15 cellular contexts compared by ENCODE assay signal in genomic region chr22:30445438-30445936, GRCh38. TPM values are rescaled to one million over a fixed set of nuclear protein-coding genes. Genes with fewer than 3 reads are reported as not detected.
DNase-seq lines count a peak whose midpoint lies in the region; ATAC-seq and TF ChIP-seq lines count a peak whose summit lies in the region.
"Had no signal": no experiment of that assay in that cellular context is flagged by ENCODE, and none has a peak within 500 bp of the region (broad histone marks: within the 10 kb centered on the region; RNA-seq: fewer than 3 reads in every experiment).

No MANE protein-coding gene starts in this region.

- TF ChIP-seq POLR2A in adrenal gland (IDR thresholded peaks at IDR 0.05) = peak in 1 of 2 donors; percentile 33

- no peak for TF ChIP-seq RAD21 in liver (IDR thresholded peaks at IDR 0.05)

- H3K27me3 Mint-ChIP-seq in HFFc6 (ENCODE audit: insufficient read depth) = peaks cover 10% of the 10 kb centered on the region

- BruUV-seq in A673 (replicated peaks; lab: Mats Ljungman, UMichigan) = no TSS peak

- H3K36me3 ChIP-seq in ACC112 (ENCODE audit: insufficient read depth, low read length) (no peaks in the 10 kb centered on the region), adrenal gland (replicated peaks in 1 of 2) (no peaks in the 10 kb centered on the region), liver (ENCODE audit: control insufficient read depth in 4 of 4, insufficient read depth in 3 of 4, low read depth in 1 of 4, low read length in 3 of 4) (no peaks in the 10 kb centered on the region), A673 (ENCODE audit: insufficient read depth, low read length, poor library complexity, severe bottlenecking) (no peaks in the 10 kb centered on the region)
- H3K36me3 ChIP-seq: gastroesophageal sphincter, neutrophil had no signal

- H3K79me2 ChIP-seq in ACC112 (ENCODE audit: control insufficient read depth, insufficient read depth, low read length, unreplicated experiment) = no peaks in the 10 kb centered on the region

- CTCF ChIA-PET in A673 (lab: Charles Lee) = interaction anchor here (0.9 kb wide), 1 partner anchor 310 kb away, joined by 4 read pairs; no protein-coding TSS in a partner anchor

- no peak overlapping the region for H3K9ac ChIP-seq in liver (ENCODE audit: low read depth in 1 of 2, low read length in 2 of 2)

- H3K9me3 Mint-ChIP-seq in HFFc6 = no peaks in the 10 kb centered on the region
- H3K9me3 Mint-ChIP-seq: dendritic cell treated with granulocyte-macrophage colony-stimulating factor and Interleukin-4, amounts not matched to agents 40 ng/mL and 50 ng/mL, for 4 days had no signal

- H3K4me3 Mint-ChIP-seq in HFFc6 = peak overlapping the region; percentile 54; the same call in 1 of the 2 replicates
- H3K4me3 Mint-ChIP-seq: dendritic cell treated with granulocyte-macrophage colony-stimulating factor and Interleukin-4, amounts not matched to agents 40 ng/mL and 50 ng/mL, for 4 days had no signal

- POLR2A ChIA-PET in A673 (lab: Charles Lee; ENCODE audit: low non-redundant PET) = interaction anchor here (1.0 kb wide), 1 partner anchor 10 kb away, joined by 3 read pairs; no protein-coding TSS in a partner anchor

- H3K27me3 ChIP-seq in ACC112 (ENCODE audit: insufficient read depth, low read length) = no peaks in the 10 kb centered on the region
- no peaks in the 10 kb centered on the region for H3K27me3 ChIP-seq in adrenal gland
- H3K27me3 ChIP-seq in liver (ENCODE audit: control insufficient read depth in 4 of 4, insufficient read depth in 4 of 4, low read length in 3 of 4) = no peaks in the 10 kb centered on the region
- no peaks in the 10 kb centered on the region for H3K27me3 ChIP-seq in A673 (replicated peaks; ENCODE audit: insufficient read depth, low read depth, low read length, poor library complexity)

- peak; percentile 52 for TF ChIP-seq CTCF in HFFc6 (IDR thresholded peaks at IDR 0.05)
- peak in 2 of 6 experiments; percentile 7 to 20 for TF ChIP-seq CTCF in adrenal gland (IDR thresholded peaks at IDR 0.05)
- TF ChIP-seq CTCF in liver (IDR thresholded peaks at IDR 0.05; ENCODE audit: low read depth, low read length, missing input control) = no peak
- TF ChIP-seq CTCF in GM20000 (IDR thresholded peaks at IDR 0.05; ENCODE audit: extremely low read depth, missing control alignments) = no peak
- no peak for TF ChIP-seq CTCF in A673 (conservative IDR thresholded peaks at IDR 0.05; ENCODE audit: low read depth, low read length)

- H3K36me3 Mint-ChIP-seq in HFFc6 (ENCODE audit: low read depth) = no peaks in the 10 kb centered on the region

- peak overlapping the region; percentile 44; the same call in 1 of the 2 replicates for H3K27ac Mint-ChIP-seq in HFFc6
- H3K27ac Mint-ChIP-seq: dendritic cell treated with granulocyte-macrophage colony-stimulating factor and Interleukin-4, amounts not matched to agents 40 ng/mL and 50 ng/mL, for 4 days had no signal

- H3K9me3 ChIP-seq in adrenal gland (replicated peaks in 1 of 3) = no peaks in the 10 kb centered on the region
- H3K9me3 ChIP-seq in liver (ENCODE audit: control insufficient read depth in 4 of 4, low read length in 3 of 4) = no peaks in the 10 kb centered on the region
- no peaks in the 10 kb centered on the region for H3K9me3 ChIP-seq in A673 (ENCODE audit: low read depth, low read length, poor library complexity, severe bottlenecking)
- H3K9me3 ChIP-seq: gastroesophageal sphincter, neutrophil had no signal

- no peak for ATAC-seq in GM21825 (IDR thresholded peaks at IDR 0.05; ENCODE audit: unreplicated experiment)
- ATAC-seq: gastroesophageal sphincter had no signal

- H3K4me1 Mint-ChIP-seq in HFFc6 (ENCODE audit: low read depth) = peaks cover 50% of the 10 kb centered on the region

- H3K4me1 ChIP-seq in ACC112 (ENCODE audit: control insufficient read depth, insufficient read depth, low read length, unreplicated experiment) (peaks cover 12% of the 10 kb centered on the region), adrenal gland (replicated peaks in 1 of 2) (peaks cover 9 to 13% of the 10 kb centered on the region in 2 donors), liver (ENCODE audit: control insufficient read depth in 4 of 4, insufficient read depth in 4 of 4, low read length in 3 of 4) (peaks cover 0 to 12% (median 8%) of the 10 kb centered on the region in 4 donors), A673 (ENCODE audit: insufficient read depth, low read length, poor library complexity, severe bottlenecking) (peaks cover 20% of the 10 kb centered on the region)

- WGBS in adrenal gland, 4 donors = 27 to 33% (median 29%) methylated on average over 5 of the region's 5 CpGs
- WGBS in liver = 43% methylated on average over 5 of the region's 5 CpGs

- DNase-seq in HFFc6 (peak; percentile 58), adrenal gland (peak; percentile 58 to 85 (median 77)), GM20000 (ENCODE audit: low spot score) (no peak), A673 (ENCODE audit: low spot score) (no peak), RPMI8226 (no peak)
- DNase-seq: NCI-H2107 had no signal

- H3K4me3 ChIP-seq in ACC112 (ENCODE audit: low read depth, low read length) = no peak overlapping the region
- H3K4me3 ChIP-seq in adrenal gland = no peak overlapping the region
- no peak overlapping the region for H3K4me3 ChIP-seq in liver (ENCODE audit: low read depth in 1 of 3, low read length in 3 of 3)
- H3K4me3 ChIP-seq in A673 (ENCODE audit: low read depth, low read length, poor library complexity, severe bottlenecking) = no peak overlapping the region
- H3K4me3 ChIP-seq: gastroesophageal sphincter had no signal

- H2AFZ ChIP-seq in ACC112 (ENCODE audit: low read length, unreplicated experiment) = no peak overlapping the region

- H3K27ac ChIP-seq in ACC112 (ENCODE audit: low read depth, low read length) = peak overlapping the region; percentile 34; the same call in 1 of the 2 replicates
- peak overlapping the region in 3 of 5 donors; percentile 28 to 76 (median 69) for H3K27ac ChIP-seq in adrenal gland
- H3K27ac ChIP-seq in liver (ENCODE audit: low read depth in 1 of 2, low read length in 2 of 2) = no peak overlapping the region
- H3K27ac ChIP-seq in A673 (ENCODE audit: low read depth, low read length, poor library complexity, severe bottlenecking) = no peak overlapping the region
- H3K27ac ChIP-seq: gastroesophageal sphincter, neutrophil had no signal

- intact Hi-C loops in adrenal gland (cut with DNase I) (loop anchor here in 1 of 2 donors (5.0 kb wide), 1 partner anchor 42 kb away; no protein-coding TSS in a partner anchor), A673 (cut with micrococcal nuclease; ENCODE audit: unreplicated experiment) (loop anchor here (1.0 to 10.0 kb wide), 3 partner anchors 39 to 310 kb away; partner anchors contain the start of gene TCN2)

TF ChIP-seq in liver, 16 proteins besides CTCF, POLR2A, EP300 and RAD21 (continues in another document):
- peak; percentile 9 for TF ChIP-seq FOXA2 (IDR thresholded peaks at IDR 0.05)
- TF ChIP-seq JUND (IDR thresholded peaks at IDR 0.05) = peak in 1 of 2 donors; percentile 29
- TF ChIP-seq EGR1 (IDR thresholded peaks at IDR 0.05; ENCODE audit: low read depth in 2 of 2) = no peak
- TF ChIP-seq HNF4G (IDR thresholded peaks at IDR 0.05) = no peak
- no peak for TF ChIP-seq YY1 (IDR thresholded peaks at IDR 0.05)
- TF ChIP-seq RXRA (IDR thresholded peaks at IDR 0.05) = peak in 1 of 2 donors; percentile 10
- no peak for TF ChIP-seq SP1 (IDR thresholded peaks at IDR 0.05)
- no peak for TF ChIP-seq GABPA (IDR thresholded peaks at IDR 0.05 in 1 of 2, conservative IDR thresholded peaks at IDR 0.05 in 1 of 2)
- no peak for TF ChIP-seq FOXA1 (IDR thresholded peaks at IDR 0.05)
- no peak for TF ChIP-seq NR2F2 (IDR thresholded peaks at IDR 0.05)

RNA-seq across cellular contexts. Expression of gene MTFP1, which starts 19.9 kb away (rescaled TPM):
- 1 to 10 TPM; 1.7 to 5.7 (median 4.1) TPM for total RNA-seq in HFFc6 (2021; fragmentation: NEBNext Ultra II Directional; extraction: Animal tissue kit (Norgen Biotek cat#: 25700))
- 10 to 100 TPM; 10.4 to 36.3 (median 12.9) TPM for total RNA-seq in adrenal gland
- 10 to 100 TPM; 13.7 to 19.7 (median 16.3) TPM for polyA plus RNA-seq in adrenal gland
- total RNA-seq in liver = 1 to 10 TPM; 6.8 to 9.5 TPM
- polyA plus RNA-seq in liver = 10 to 100 TPM in 1 of 2 donors, 1 to 10 TPM in 1; 8.2 to 20.2 TPM
- 82.6 and 86.9 TPM in 2 replicates for total RNA-seq in A673 (2021)

RNA-seq across cellular contexts. Expression of gene SEC14L3, which starts 26.3 kb away (rescaled TPM):
- not detected for total RNA-seq in HFFc6 (2021; fragmentation: NEBNext Ultra II Directional; extraction: Animal tissue kit (Norgen Biotek cat#: 25700))
- total RNA-seq in adrenal gland = under 1 TPM in 1 of 8 donors, not detected in 7; 0.27 TPM
- polyA plus RNA-seq in adrenal gland = not detected
- under 1 TPM in 1 of 2 donors, not detected in 1; 0.33 TPM for total RNA-seq in liver
- under 1 TPM in 1 of 2 donors, not detected in 1; 0.32 TPM for polyA plus RNA-seq in liver
- not detected in 2 replicates for total RNA-seq in A673 (2021)
- total RNA-seq: activated CD8-positive, alpha-beta memory T cell treated with anti-CD3 and anti-CD28 coated beads for 36 hours; gastroesophageal sphincter; T-helper 2 cell treated with Interferon-gamma antibody and Interleukin-4, amounts not matched to agents 100 ng/mL and 5 ng/mL, for 36 hours; ureter had no signal

RNA-seq across cellular contexts. Expression of gene SEC14L2, which starts 48.7 kb away (rescaled TPM):
- 10 to 100 TPM; 18.4 to 24.0 (median 22.8) TPM for total RNA-seq in HFFc6 (2021; fragmentation: NEBNext Ultra II Directional; extraction: Animal tissue kit (Norgen Biotek cat#: 25700))
- total RNA-seq in adrenal gland = 1 to 10 TPM; 2.3 to 7.7 (median 5.0) TPM
- 1 to 10 TPM in 2 of 3 donors, under 1 TPM in 1; 0.99 to 3.1 (median 2.1) TPM for polyA plus RNA-seq in adrenal gland
- total RNA-seq in liver = 100 to 1,000 TPM in 1 of 2 donors, 1 to 10 TPM in 1; 6.5 to 110 TPM
- polyA plus RNA-seq in liver = 10 to 100 TPM; 27.6 to 71.6 TPM
- 14.4 and 19.4 TPM in 2 replicates for total RNA-seq in A673 (2021)

RNA-seq across cellular contexts. Expression of gene RNF215, which starts 58.3 kb away (rescaled TPM):
- 10 to 100 TPM; 12.7 to 18.9 (median 15.3) TPM for total RNA-seq in HFFc6 (2021; fragmentation: NEBNext Ultra II Directional; extraction: Animal tissue kit (Norgen Biotek cat#: 25700))
- total RNA-seq in adrenal gland = 10 to 100 TPM in 5 of 8 donors, 1 to 10 TPM in 3; 8.8 to 20.1 (median 12.1) TPM
- polyA plus RNA-seq in adrenal gland = 10 to 100 TPM in 2 of 3 donors, 1 to 10 TPM in 1; 2.0 to 17.4 (median 17.1) TPM
- 1 to 10 TPM; 7.2 to 7.3 TPM for total RNA-seq in liver
- 1 to 10 TPM in 1 of 2 donors, under 1 TPM in 1; 0.71 to 4.4 TPM for polyA plus RNA-seq in liver
- 18.9 and 22.4 TPM in 2 replicates for total RNA-seq in A673 (2021)

Comparison
In these comparisons a context has a peak if more than half of its experiments do, and no peak if none do; other contexts are left out.
1. H3K27ac ChIP-seq: peak in ACC112 (single experiment) and adrenal gland (3 of 5); none in liver (0 of 2) and A673 (single experiment).
2. DNase-seq: peak in HFFc6 (single experiment) and adrenal gland (7 of 7); none in GM20000 (single experiment), A673 (single experiment) and RPMI8226 (single experiment).